In the genomic region with DNA sequence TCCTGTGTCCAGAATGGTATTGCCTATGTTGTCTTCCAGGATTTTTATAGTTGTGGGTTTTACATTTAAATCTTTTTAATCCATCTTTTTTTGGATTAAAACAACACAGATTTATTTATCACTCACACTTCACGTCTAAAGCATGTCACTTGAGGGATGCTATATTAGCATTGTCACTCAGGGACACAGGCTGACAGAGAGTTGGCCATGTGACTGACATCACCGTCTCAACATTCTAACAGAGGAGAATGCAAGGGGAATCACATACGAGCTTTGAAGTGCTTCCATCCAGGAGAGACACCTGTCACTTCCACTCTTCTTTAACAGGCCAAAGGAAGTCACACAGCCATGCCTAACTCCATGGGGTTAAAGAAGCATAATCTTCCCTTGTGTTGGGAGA, we compare ENCODE assay signal across 25 cellular contexts.
"Had no signal": no experiment of that assay in that cellular context is flagged by ENCODE, and none has a peak within 500 bp of the region (broad histone marks: within the 10 kb centered on the region; RNA-seq: fewer than 3 reads in every experiment).

No MANE protein-coding gene starts in this region.

- H3K9me3 Mint-ChIP-seq: endodermal cell had no signal

- H3K27ac ChIP-seq: colonic mucosa, coronary artery, dorsolateral prefrontal cortex, epithelial cell of prostate, esophagus muscularis mucosa, esophagus squamous epithelium, foreskin keratinocyte, gastrocnemius medialis, gastroesophageal sphincter, heart left ventricle, heart right ventricle had no signal

- H3K4me3 ChIP-seq: colonic mucosa, coronary artery, dorsolateral prefrontal cortex, esophagus muscularis mucosa, esophagus squamous epithelium, gastrocnemius medialis, gastroesophageal sphincter, heart left ventricle, heart right ventricle had no signal

- ATAC-seq: effector memory CD8-positive, alpha-beta T cell; esophagus mucosa; foreskin keratinocyte; gastrocnemius medialis; gastroesophageal sphincter; heart left ventricle; heart right ventricle had no signal

- H3K9me3 ChIP-seq: colonic mucosa, esophagus muscularis mucosa, esophagus squamous epithelium, gastrocnemius medialis, gastroesophageal sphincter had no signal

- H3K27me3 Mint-ChIP-seq: dendritic cell treated with granulocyte-macrophage colony-stimulating factor and Interleukin-4, amounts not matched to agents 40 ng/mL and 50 ng/mL, for 4 days had no signal

- H3K4me3 Mint-ChIP-seq: dendritic cell treated with granulocyte-macrophage colony-stimulating factor and Interleukin-4, amounts not matched to agents 40 ng/mL and 50 ng/mL, for 4 days; effector memory CD8-positive, alpha-beta T cell; endodermal cell had no signal

- H3K36me3 ChIP-seq: colonic mucosa, esophagus muscularis mucosa, esophagus squamous epithelium, gastrocnemius medialis, gastroesophageal sphincter, heart left ventricle, heart right ventricle had no signal

- H3K27me3 ChIP-seq: colonic mucosa, dorsolateral prefrontal cortex, esophagus muscularis mucosa, esophagus squamous epithelium, foreskin keratinocyte, gastrocnemius medialis, gastroesophageal sphincter, heart left ventricle, heart right ventricle had no signal

- DNase-seq: colonic mucosa; cortex of kidney; dermis blood vessel endothelial cell; dorsolateral prefrontal cortex; effector CD4-positive, alpha-beta T cell; effector CD8-positive, alpha-beta T cell; effector memory CD4-positive, alpha-beta T cell; effector memory CD8-positive, alpha-beta T cell; endodermal cell; erythroblast; esophagus squamous epithelium; foreskin fibroblast; foreskin keratinocyte; foreskin melanocyte; gastrocnemius medialis; glutamatergic neuron; head of caudate nucleus; heart left ventricle; heart right ventricle had no signal

- H3K4me1 ChIP-seq: colonic mucosa, esophagus muscularis mucosa, esophagus squamous epithelium, foreskin keratinocyte, gastrocnemius medialis, gastroesophageal sphincter, heart left ventricle, heart right ventricle had no signal

- H3K27ac Mint-ChIP-seq: dendritic cell treated with granulocyte-macrophage colony-stimulating factor and Interleukin-4, amounts not matched to agents 40 ng/mL and 50 ng/mL, for 4 days; effector memory CD8-positive, alpha-beta T cell; endodermal cell had no signal

- H3K4me1 Mint-ChIP-seq: endodermal cell had no signal
